26 cellular contexts compared by ENCODE assay signal in genomic region chr4:187289371-187289770, GRCh38.
DNase-seq lines count a peak whose midpoint lies in the region; TF ChIP-seq lines count a peak whose summit lies in the region.
"Had no signal": no experiment of that assay in that cellular context is flagged by ENCODE, and none has a peak within 500 bp of the region (broad histone marks: within the 10 kb centered on the region; RNA-seq: fewer than 3 reads in every experiment).

No MANE protein-coding gene starts in this region.

- H3K4me3 ChIP-seq in GM23248 (no peak overlapping the region), adipocyte (ENCODE audit: low read length) (no peak overlapping the region), testis (no peak overlapping the region)
- H3K4me3 ChIP-seq: BLaER1, PC-9, SK-N-MC had no signal

- H3K36me3 ChIP-seq in GM23248 (ENCODE audit: low read depth) (no peaks in the 10 kb centered on the region), adipocyte (ENCODE audit: control insufficient read depth, insufficient read depth, low read length, severe bottlenecking) (no peaks in the 10 kb centered on the region), testis (ENCODE audit: low read depth, missing control alignments) (no peaks in the 10 kb centered on the region)
- H3K36me3 ChIP-seq: BLaER1 had no signal

- in situ Hi-C loops in GM23248 (cut with MboI) (no loop called here), GM13977 (cut with MboI; ENCODE audit: low pct_unique_long_range_greater_than_20kb, low sequenced_read_pairs, unreplicated experiment) (no loop called here), G401 (cut with HindIII; ENCODE audit: low sequenced_read_pairs) (no loop called here)

- H3K79me2 ChIP-seq in GM23248 (ENCODE audit: insufficient read depth) = no peaks in the 10 kb centered on the region

- H4K20me1 ChIP-seq in GM23248 (ENCODE audit: insufficient read depth) = no peaks in the 10 kb centered on the region
- H4K20me1 ChIP-seq: BLaER1 had no signal

- no peak for TF ChIP-seq CTCF in GM13977 (IDR thresholded peaks at IDR 0.05; ENCODE audit: extremely low read depth, insufficient read depth, missing control alignments)
- TF ChIP-seq CTCF in testis (IDR thresholded peaks at IDR 0.05) = no peak

- no peaks in the 10 kb centered on the region for H3K27me3 ChIP-seq in GM23248 (replicated peaks; ENCODE audit: insufficient read depth)
- H3K27me3 ChIP-seq in adipocyte (replicated peaks; ENCODE audit: control insufficient read depth, insufficient read depth, low read length) = no peaks in the 10 kb centered on the region
- H3K27me3 ChIP-seq in testis = no peaks in the 10 kb centered on the region
- H3K27me3 ChIP-seq: BLaER1 had no signal

- H3K4me1 ChIP-seq in GM23248 (ENCODE audit: insufficient read depth) (0 out of 2 replicates have a peak, but pooled peaks cover 6% of the 10 kb centered on the region), adipocyte (ENCODE audit: control insufficient read depth, insufficient read depth, low read length) (no peaks in the 10 kb centered on the region), testis (no peaks in the 10 kb centered on the region)
- H3K4me1 ChIP-seq: BLaER1, Caco-2 had no signal

- H3K27ac ChIP-seq in GM23248 (no peak overlapping the region), testis (no peak overlapping the region)
- H3K27ac ChIP-seq: BLaER1, HL-60, PC-9, SK-N-MC had no signal

- H3K9ac ChIP-seq in GM23248 = no peak overlapping the region
- no peak overlapping the region for H3K9ac ChIP-seq in adipocyte (ENCODE audit: low read length)
- H3K9ac ChIP-seq: BLaER1 had no signal

- intact Hi-C loops in testis (cut with DNase I; ENCODE audit: low total_unique reads) = no loop called here

- WGBS in GM23248 (ENCODE audit: low coverage in 1 of 2, low lambda C conversion rate in 2 of 2, missing lambda C conversion rate in 2 of 2), 2 experiments = 4 to 6% methylated on average over 2 of the region's 2 CpGs
- 44 to 50% methylated on average over 2 of the region's 2 CpGs for WGBS in testis, 2 donors

- no peak overlapping the region for H3K4me2 ChIP-seq in GM23248 (ENCODE audit: unreplicated experiment)
- H3K4me2 ChIP-seq: BLaER1, PC-9 had no signal

- DNase-seq in GM23248 (peak; percentile 8), adipocyte (ENCODE audit: low read depth) (peak; percentile 32), kidney tubule cell (ENCODE audit: low spot score) (peak; percentile 40), GM13977 (ENCODE audit: low spot score) (no peak), G401 (ENCODE audit: low spot score) (no peak), testis (no peak)
- DNase-seq in activated naive CD4-positive, alpha-beta T cell treated with Interleukin-2 at 50 U/mL for 16 hours = no peak
- DNase-seq: Caco-2; CD4-positive, alpha-beta memory T cell; DMS 273 treated with DMSO at 0.1 percent for 48 hours; DMS79 treated with DMSO at 0.1 percent for 48 hours; GDM1; H9; KG1; NCI-H1092 treated with DMSO at 0.1 percent for 48 hours; NCI-H1436 treated with DMSO at 0.1 percent for 48 hours; NCI-H1930; NCI-H2227 treated with DMSO at 0.1 percent for 48 hours; NCI-H510A; NCI-H748 treated with DMSO at 0.1 percent for 48 hours; PC-9; RPMI8226; SHP77 treated with DMSO at 0.1 percent for 48 hours had no signal

- no peaks in the 10 kb centered on the region; the same call in 1 of the 2 replicates for H3K9me2 ChIP-seq in GM23248 (ENCODE audit: insufficient read depth)

- H2AFZ ChIP-seq in GM23248 = no peak overlapping the region
- H2AFZ ChIP-seq: PC-9 had no signal

- no peak for TF ChIP-seq POLR2A in testis (IDR thresholded peaks at IDR 0.05)

- H3K9me3 ChIP-seq in GM23248 (ENCODE audit: low read depth) (no peaks in the 10 kb centered on the region), adipocyte (ENCODE audit: control insufficient read depth, low read length) (no peaks in the 10 kb centered on the region), testis (no peaks in the 10 kb centered on the region)
- H3K9me3 ChIP-seq: BLaER1, Caco-2 had no signal

- no peaks in the 10 kb centered on the region for H3F3A ChIP-seq in GM23248 (ENCODE audit: insufficient read depth)

Comparison
In these comparisons a context has a peak if more than half of its experiments do, and no peak if none do; other contexts are left out.
1. DNase-seq: peak in GM23248 (single experiment), adipocyte (single experiment) and kidney tubule cell (single experiment); none in activated naive CD4-positive, alpha-beta T cell treated with Interleukin-2 at 50 U/mL for 16 hours (single experiment), GM13977 (single experiment), G401 (single experiment) and testis (single experiment).